8 cellular contexts compared by ENCODE assay signal in the genomic region with DNA sequence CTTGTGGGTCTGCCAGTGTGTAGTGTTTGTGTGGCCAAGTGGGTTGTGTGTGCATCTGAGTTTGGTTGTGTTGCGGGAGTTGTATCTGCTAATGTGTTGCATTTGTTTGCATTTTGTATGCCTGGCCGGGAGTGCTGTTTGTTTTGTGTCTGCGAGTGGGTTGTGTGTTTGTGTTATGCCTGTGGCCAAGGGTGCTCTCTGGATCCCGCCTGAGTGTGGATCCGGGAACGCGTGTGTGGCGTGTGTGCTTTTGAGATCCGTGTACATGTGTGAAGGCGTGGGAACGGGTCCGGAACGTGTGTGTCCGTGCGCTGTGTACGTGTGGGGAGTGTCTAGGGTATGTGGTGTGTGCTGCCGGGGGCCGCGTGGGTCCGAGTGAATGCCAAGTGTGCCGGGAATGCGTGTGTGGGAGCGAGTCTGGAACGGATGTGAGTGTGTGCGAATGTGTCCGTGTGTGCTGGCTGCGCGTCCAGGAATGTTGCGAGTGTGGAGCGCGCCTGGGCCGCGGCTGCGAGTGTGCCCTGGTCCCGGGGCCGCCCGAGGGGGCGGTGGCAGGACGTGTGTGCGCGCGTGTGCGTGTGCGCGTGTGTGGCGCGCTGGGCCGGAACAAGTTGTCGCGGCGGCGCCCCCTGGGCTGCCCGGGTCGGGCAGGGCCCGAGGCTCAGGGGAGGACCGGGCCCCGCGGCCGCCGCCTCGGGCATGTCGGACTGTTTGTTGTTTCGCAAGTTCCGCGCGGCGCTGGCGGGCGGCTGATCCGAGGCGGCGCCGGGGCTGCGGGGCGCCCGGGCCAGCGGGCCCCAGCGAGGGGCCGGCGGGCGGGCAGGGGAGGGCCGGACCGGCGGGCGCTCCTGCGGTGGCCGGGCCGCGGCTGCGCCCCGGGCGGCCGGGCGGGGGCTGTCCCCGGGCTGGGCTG. TPM values are rescaled to one million over a fixed set of nuclear protein-coding genes. Genes with fewer than 3 reads are reported as not detected.
A peak's percentile ranks its signal among the peaks of the same experiment; 100 is the strongest.
DNase-seq lines count a peak whose midpoint lies in the region; ATAC-seq and TF ChIP-seq lines count a peak whose summit lies in the region.

No MANE protein-coding gene starts in this region.

- CTCF ChIA-PET in activated CD8-positive, alpha-beta T cell treated with anti-CD3 and anti-CD28 coated beads for 36 hours (lab: Charles Lee): interaction anchor here (0.6 to 1.4 kb wide), 8 partner anchors 9 to 1460 kb away, joined by 3 to 6 read pairs (median 3); partner anchors contain the start of gene SRSF4

- TF ChIP-seq CTCF in HFFc6 (IDR thresholded peaks at IDR 0.05): peak; percentile 17; the same call in 1 of the 2 replicates
- TF ChIP-seq CTCF in activated CD8-positive, alpha-beta T cell treated with anti-CD3 and anti-CD28 coated beads for 36 hours (IDR thresholded peaks at IDR 0.05): no peak

- H3K36me3 Mint-ChIP-seq in HFFc6 (ENCODE audit: low read depth): no peaks in the 10 kb centered on the region
- H3K36me3 Mint-ChIP-seq in activated CD8-positive, alpha-beta T cell treated with anti-CD3 and anti-CD28 coated beads for 36 hours (ENCODE audit: low read depth): peaks cover 3% of the 10 kb centered on the region
- H3K36me3 Mint-ChIP-seq in natural killer cell treated with Interleukin-12 subunit alpha and Interleukin-12 subunit beta and Interleukin-15 and Interleukin-18, amount 100 ng/mL, for 72 hours: peaks cover 7% of the 10 kb centered on the region

- H3K27me3 Mint-ChIP-seq in HFFc6 (ENCODE audit: insufficient read depth): peaks cover 8% of the 10 kb centered on the region
- H3K27me3 Mint-ChIP-seq in activated CD8-positive, alpha-beta T cell treated with anti-CD3 and anti-CD28 coated beads for 36 hours: peaks cover 42% of the 10 kb centered on the region
- peaks cover 41 to 70% of the 10 kb centered on the region in 2 donors for H3K27me3 Mint-ChIP-seq in natural killer cell treated with Interleukin-12 subunit alpha and Interleukin-12 subunit beta and Interleukin-15 and Interleukin-18, amount 100 ng/mL, for 72 hours

- peak overlapping the region; percentile 6 for H3K27ac Mint-ChIP-seq in HFFc6
- H3K27ac Mint-ChIP-seq in activated CD8-positive, alpha-beta T cell treated with anti-CD3 and anti-CD28 coated beads for 36 hours: no peak overlapping the region
- H3K27ac Mint-ChIP-seq in natural killer cell treated with Interleukin-12 subunit alpha and Interleukin-12 subunit beta and Interleukin-15 and Interleukin-18, amount 100 ng/mL, for 72 hours: peak overlapping the region; percentile 10 to 23

- peaks cover 30% of the 10 kb centered on the region for H3K4me1 Mint-ChIP-seq in HFFc6 (ENCODE audit: low read depth)
- H3K4me1 Mint-ChIP-seq in activated CD8-positive, alpha-beta T cell treated with anti-CD3 and anti-CD28 coated beads for 36 hours (ENCODE audit: low read depth): peaks cover 13% of the 10 kb centered on the region
- H3K4me1 Mint-ChIP-seq in natural killer cell treated with Interleukin-12 subunit alpha and Interleukin-12 subunit beta and Interleukin-15 and Interleukin-18, amount 100 ng/mL, for 72 hours (ENCODE audit: low read depth in 2 of 2): peaks cover 17 to 18% of the 10 kb centered on the region in 2 donors

- intact Hi-C loops in activated CD8-positive, alpha-beta T cell treated with anti-CD3 and anti-CD28 coated beads for 36 hours (cut with micrococcal nuclease): no loop called here

- H3K4me3 Mint-ChIP-seq in HFFc6: peak overlapping the region; percentile 86
- H3K4me3 Mint-ChIP-seq in activated CD8-positive, alpha-beta T cell treated with anti-CD3 and anti-CD28 coated beads for 36 hours: peak overlapping the region; percentile 73
- peak overlapping the region; percentile 89 for H3K4me3 Mint-ChIP-seq in natural killer cell treated with Interleukin-12 subunit alpha and Interleukin-12 subunit beta and Interleukin-15 and Interleukin-18, amount 100 ng/mL, for 72 hours

- peak; percentile 18 for DNase-seq in Ammon's horn (ENCODE audit: low spot score)
- DNase-seq in HFFc6: peak; percentile 25
- DNase-seq in activated CD8-positive, alpha-beta T cell treated with anti-CD3 and anti-CD28 coated beads for 36 hours: peak; percentile 18
- peak; percentile 31 for DNase-seq in fibroblast of peridontal ligament (ENCODE audit: extremely low read depth)
- DNase-seq in natural killer cell treated with Interleukin-12 subunit alpha and Interleukin-12 subunit beta and Interleukin-15 and Interleukin-18, amount 100 ng/mL, for 72 hours (ENCODE audit: low spot score): no peak
- no peak for DNase-seq in superior temporal gyrus (ENCODE audit: extremely low spot score)
- DNase-seq in NCI-H187 (lab: John Stamatoyannopoulos, UW): no peak
- no peak for DNase-seq in putamen (ENCODE audit: low spot score)

- POLR2A ChIA-PET in activated CD8-positive, alpha-beta T cell treated with anti-CD3 and anti-CD28 coated beads for 36 hours (lab: Charles Lee): no interaction called here

- no peaks in the 10 kb centered on the region for H3K9me3 Mint-ChIP-seq in HFFc6
- H3K9me3 Mint-ChIP-seq in activated CD8-positive, alpha-beta T cell treated with anti-CD3 and anti-CD28 coated beads for 36 hours: no peaks in the 10 kb centered on the region
- H3K9me3 Mint-ChIP-seq in natural killer cell treated with Interleukin-12 subunit alpha and Interleukin-12 subunit beta and Interleukin-15 and Interleukin-18, amount 100 ng/mL, for 72 hours: no peaks in the 10 kb centered on the region

- ATAC-seq in activated CD8-positive, alpha-beta T cell treated with anti-CD3 and anti-CD28 coated beads for 36 hours: no peak
- peak; percentile 42 to 62 for ATAC-seq in natural killer cell treated with Interleukin-12 subunit alpha and Interleukin-12 subunit beta and Interleukin-15 and Interleukin-18, amount 100 ng/mL, for 72 hours

RNA-seq across cellular contexts. Expression of gene PTPRU, which starts 0.9 kb away (rescaled TPM):
- total RNA-seq in HFFc6 (2021; fragmentation: NEBNext Ultra II Directional; extraction: Animal tissue kit (Norgen Biotek cat#: 25700)): 1 to 10 TPM; 5.6 to 8.1 (median 7.0) TPM
- total RNA-seq in activated CD8-positive, alpha-beta T cell treated with anti-CD3 and anti-CD28 coated beads for 36 hours: under 1 TPM; 0.56 to 0.74 TPM
- total RNA-seq in natural killer cell treated with Interleukin-12 subunit alpha and Interleukin-12 subunit beta and Interleukin-15 and Interleukin-18, amount 100 ng/mL, for 72 hours: 1 to 10 TPM; 1.3 to 1.4 TPM

RNA-seq across cellular contexts. Expression of gene MECR, which starts 6.5 kb away (rescaled TPM):
- total RNA-seq in HFFc6 (2021; fragmentation: NEBNext Ultra II Directional; extraction: Animal tissue kit (Norgen Biotek cat#: 25700)): 10 to 100 TPM; 20.5 to 27.1 (median 21.9) TPM
- total RNA-seq in activated CD8-positive, alpha-beta T cell treated with anti-CD3 and anti-CD28 coated beads for 36 hours: 10 to 100 TPM; 42.2 to 43.5 TPM
- total RNA-seq in natural killer cell treated with Interleukin-12 subunit alpha and Interleukin-12 subunit beta and Interleukin-15 and Interleukin-18, amount 100 ng/mL, for 72 hours: 10 to 100 TPM; 21.2 to 36.2 TPM

RNA-seq across cellular contexts. Expression of gene SRSF4, which starts 55.5 kb away (rescaled TPM):
- total RNA-seq in HFFc6 (2021; fragmentation: NEBNext Ultra II Directional; extraction: Animal tissue kit (Norgen Biotek cat#: 25700)): 10 to 100 TPM; 47.6 to 54.5 (median 51.5) TPM
- total RNA-seq in activated CD8-positive, alpha-beta T cell treated with anti-CD3 and anti-CD28 coated beads for 36 hours: 100 to 1,000 TPM; 121 to 123 TPM
- 100 to 1,000 TPM; 127 to 145 TPM for total RNA-seq in natural killer cell treated with Interleukin-12 subunit alpha and Interleukin-12 subunit beta and Interleukin-15 and Interleukin-18, amount 100 ng/mL, for 72 hours

Comparison
In these comparisons a context has a peak if more than half of its experiments do, and no peak if none do; other contexts are left out.
1. DNase-seq: peak in Ammon's horn (single experiment), HFFc6 (single experiment), activated CD8-positive, alpha-beta T cell treated with anti-CD3 and anti-CD28 coated beads for 36 hours (single experiment) and fibroblast of peridontal ligament (single experiment); none in natural killer cell treated with Interleukin-12 subunit alpha and Interleukin-12 subunit beta and Interleukin-15 and Interleukin-18, amount 100 ng/mL, for 72 hours (single experiment), superior temporal gyrus (single experiment), NCI-H187 (0 of 2) and putamen (single experiment).
2. Peak in every context shown above with its lines, with median percentiles within 50 percentile points of each other: H3K4me3 Mint-ChIP-seq.